In genomic region chr12:78951746-78952532, GRCh38 we compare ENCODE assay signal across 15 cellular contexts.
DNase-seq lines count a peak whose midpoint lies in the region; ATAC-seq, FAIRE-seq and TF ChIP-seq lines count a peak whose summit lies in the region.
"Had no signal": no experiment of that assay in that cellular context is flagged by ENCODE, and none has a peak within 500 bp of the region (broad histone marks: within the 10 kb centered on the region; RNA-seq: fewer than 3 reads in every experiment).

No MANE protein-coding gene starts in this region.

- DNase-seq in DMS153 treated with DMSO at 0.1 percent for 48 hours (lab: John Stamatoyannopoulos, UW; ENCODE audit: unreplicated experiment) (peak; percentile 66), NCI-H2029 (lab: John Stamatoyannopoulos, UW) (peak; percentile 60), PC-9 (no peak), iris pigment epithelial cell (ENCODE audit: low read depth) (peak; percentile 3), HTR-8/SVneo (ENCODE audit: insufficient read length, low spot score) (no peak)
- no peak for DNase-seq in stimulated activated CD4-positive, alpha-beta T cell treated with anti-CD3 and anti-CD28 coated beads, Interleukin-4, amount 100 ng/mL, for 24 hours
- DNase-seq: NCI-H1048; stimulated activated CD4-positive, alpha-beta T cell treated with anti-CD3 and anti-CD28 coated beads, Interleukin-2, amount 100 ng/mL, for 24 hours; stimulated activated naive CD4-positive, alpha-beta T cell had no signal

- ATAC-seq in GM18870 (IDR thresholded peaks at IDR 0.05; ENCODE audit: unreplicated experiment) (no peak), GM19397 (IDR thresholded peaks at IDR 0.05; ENCODE audit: unreplicated experiment) (no peak)

- no peaks in the 10 kb centered on the region for H3K27me3 ChIP-seq in PC-9 (ENCODE audit: insufficient read depth, low read depth)
- H3K27me3 ChIP-seq: adrenal gland had no signal

- intact Hi-C loops in PC-9 (cut with micrococcal nuclease; ENCODE audit: unreplicated experiment) = no loop called here

- H3K9me2 ChIP-seq in PC-9 (ENCODE audit: insufficient read depth) = no peaks in the 10 kb centered on the region

- H3K27ac ChIP-seq in PC-9 = no peak overlapping the region
- H3K27ac ChIP-seq: C4-2B, VCaP had no signal

- no peaks in the 10 kb centered on the region for H3F3A ChIP-seq in PC-9 (ENCODE audit: insufficient read depth, low read depth)

- no peaks in the 10 kb centered on the region for H3K4me1 ChIP-seq in PC-9 (replicated peaks; ENCODE audit: insufficient read depth)
- H3K4me1 ChIP-seq: adrenal gland had no signal

- H4K20me1 ChIP-seq in PC-9 (ENCODE audit: insufficient read depth) = no peaks in the 10 kb centered on the region

- H3K9me3 ChIP-seq in PC-9 (ENCODE audit: insufficient read depth, low read depth) = peaks cover 5% of the 10 kb centered on the region; the same call in 1 of the 2 replicates
- H3K9me3 ChIP-seq: adrenal gland had no signal

- H2AFZ ChIP-seq in PC-9 = 0 out of 2 replicates have a peak overlapping the region, but pooled peaks have one; percentile 17

- TF ChIP-seq CTCF in PC-9 (conservative IDR thresholded peaks at IDR 0.05) = no peak

- no peak overlapping the region for H3K4me3 ChIP-seq in PC-9
- H3K4me3 ChIP-seq: adrenal gland, lung had no signal

- CTCF ChIA-PET in PC-9 (lab: Charles Lee) = no interaction called here

- no TSS peak for BruUV-seq in PC-9 (replicated peaks; lab: Mats Ljungman, UMichigan)

- no peak overlapping the region for H3K4me2 ChIP-seq in PC-9

- no peaks in the 10 kb centered on the region for H3K36me3 ChIP-seq in PC-9 (ENCODE audit: low read depth)
- H3K36me3 ChIP-seq: adrenal gland had no signal

- POLR2A ChIA-PET in PC-9 (lab: Charles Lee; ENCODE audit: unreplicated experiment) = interaction anchor here (0.5 kb wide), 1 partner anchor 35 kb away, joined by 4 read pairs; no protein-coding TSS in a partner anchor

- H3K79me2 ChIP-seq in PC-9 (ENCODE audit: low read depth) = no peaks in the 10 kb centered on the region

- FAIRE-seq in HTR-8/SVneo (lab: Jason Lieb, UNC) = no peak

Comparison
In these comparisons a context has a peak if more than half of its experiments do, and no peak if none do; other contexts are left out.
1. DNase-seq: peak in DMS153 treated with DMSO at 0.1 percent for 48 hours (single experiment), NCI-H2029 (single experiment) and iris pigment epithelial cell (single experiment); none in PC-9 (0 of 2), stimulated activated CD4-positive, alpha-beta T cell treated with anti-CD3 and anti-CD28 coated beads, Interleukin-4, amount 100 ng/mL, for 24 hours (single experiment) and HTR-8/SVneo (single experiment).